ENCODE assay signal across 20 cellular contexts in the genomic region with DNA sequence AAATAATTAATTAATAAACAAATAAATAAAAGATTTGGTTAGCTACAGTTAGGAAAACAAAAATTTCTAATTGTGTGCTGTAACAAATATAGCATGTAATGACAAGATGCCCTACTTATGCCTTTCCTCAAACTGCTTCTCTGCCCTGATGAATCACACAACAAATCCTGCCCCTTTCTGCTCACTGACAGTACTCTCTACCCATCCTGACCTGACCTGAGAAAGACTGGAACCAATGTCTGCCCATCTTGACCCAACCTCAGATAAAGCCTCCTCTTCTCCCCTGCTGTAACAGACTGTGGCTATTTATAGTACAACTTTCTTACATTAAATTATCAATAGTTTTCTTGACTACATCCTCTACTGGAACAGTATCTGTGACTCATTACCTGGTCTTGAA. TPM values are rescaled to one million over a fixed set of nuclear protein-coding genes. Genes with fewer than 3 reads are reported as not detected.
DNase-seq lines count a peak whose midpoint lies in the region; ATAC-seq, FAIRE-seq and TF ChIP-seq lines count a peak whose summit lies in the region.
"Had no signal": no experiment of that assay in that cellular context is flagged by ENCODE, and none has a peak within 500 bp of the region (broad histone marks: within the 10 kb centered on the region; RNA-seq: fewer than 3 reads in every experiment).

No MANE protein-coding gene starts in this region.

- FAIRE-seq in H54 (lab: Jason Lieb, UNC) = peak; percentile 81
- FAIRE-seq: GM12892, urothelium cell line had no signal

- H3K27me3 Mint-ChIP-seq in CD14-positive monocyte (ENCODE audit: low read depth in 3 of 3) = peaks cover 11 to 13% (median 13%) of the 10 kb centered on the region in 3 donors
- H3K27me3 Mint-ChIP-seq: activated CD4-positive, alpha-beta T cell treated with anti-CD3 and anti-CD28 coated beads for 36 hours; activated naive CD4-positive, alpha-beta T cell treated with anti-CD3 and anti-CD28 coated beads, Interleukin-2, amount 50 U/mL, for 24 hours; CD4-positive, alpha-beta T cell; central memory CD8-positive, alpha-beta T cell; stimulated activated memory B cell treated with anti-CD40 and anti-IgM and Interleukin-4, amounts not matched to agents 10 μg/mL and 1 μg/mL and 100 μg/mL, for 72 hours had no signal

- TF ChIP-seq CTCF in esophagus squamous epithelium (IDR thresholded peaks at IDR 0.05) (no peak), CD14-positive monocyte (IDR thresholded peaks at IDR 0.05) (no peak)

- H3K9ac ChIP-seq in SK-N-MC (ENCODE audit: insufficient read length) = no peak overlapping the region

- no peak overlapping the region for H3K4me3 ChIP-seq in SK-N-MC
- no peak overlapping the region for H3K4me3 ChIP-seq in esophagus squamous epithelium

- H3K27ac ChIP-seq in SK-N-MC = peak overlapping the region; percentile 73
- peak overlapping the region in 3 of 4 donors; percentile 6 to 36 (median 35) for H3K27ac ChIP-seq in esophagus squamous epithelium

- intact Hi-C loops in esophagus squamous epithelium (cut with DNase I) (no loop called here), CD14-positive monocyte (cut with micrococcal nuclease) (no loop called here)

- H3K36me3 ChIP-seq in SK-N-MC (ENCODE audit: insufficient read depth, low read length) (no peaks in the 10 kb centered on the region), esophagus squamous epithelium (no peaks in the 10 kb centered on the region)

- ATAC-seq in stimulated activated effector memory CD8-positive, alpha-beta T cell treated with anti-CD3 and anti-CD28 coated beads, Interleukin-12 subunit alpha, Interleukin-12 subunit beta, amount 100 ng/mL, for 72 hours = peak; percentile 36
- no peak for ATAC-seq in HG02870 (IDR thresholded peaks at IDR 0.05; ENCODE audit: unreplicated experiment)
- ATAC-seq: activated CD4-positive, alpha-beta T cell treated with anti-CD3 and anti-CD28 coated beads for 36 hours; stimulated activated memory B cell treated with anti-CD40 and anti-IgM and Interleukin-4, amounts not matched to agents 10 μg/mL and 1 μg/mL and 100 μg/mL, for 72 hours had no signal

- no peaks in the 10 kb centered on the region for H3K27me3 ChIP-seq in esophagus squamous epithelium

- H3K4me1 ChIP-seq in esophagus squamous epithelium = peaks cover 0 to 62% (median 18%) of the 10 kb centered on the region in 3 donors

- H3K4me1 Mint-ChIP-seq in stimulated activated effector memory CD8-positive, alpha-beta T cell treated with anti-CD3 and anti-CD28 coated beads, Interleukin-12 subunit alpha, Interleukin-12 subunit beta, amount 100 ng/mL, for 72 hours = peaks cover 24% of the 10 kb centered on the region
- H3K4me1 Mint-ChIP-seq in CD14-positive monocyte = peaks cover 4% of the 10 kb centered on the region

- no peak overlapping the region for H3K27ac Mint-ChIP-seq in stimulated activated effector memory CD8-positive, alpha-beta T cell treated with anti-CD3 and anti-CD28 coated beads, Interleukin-12 subunit alpha, Interleukin-12 subunit beta, amount 100 ng/mL, for 72 hours
- no peak overlapping the region for H3K27ac Mint-ChIP-seq in CD14-positive monocyte
- H3K27ac Mint-ChIP-seq: activated CD4-positive, alpha-beta T cell treated with anti-CD3 and anti-CD28 coated beads for 36 hours; activated naive CD4-positive, alpha-beta T cell treated with anti-CD3 and anti-CD28 coated beads, Interleukin-2, amount 50 U/mL, for 24 hours; CD4-positive, alpha-beta T cell; endodermal cell; stimulated activated memory B cell treated with anti-CD40 and anti-IgM and Interleukin-4, amounts not matched to agents 10 μg/mL and 1 μg/mL and 100 μg/mL, for 72 hours had no signal

- H3K9me3 Mint-ChIP-seq in stimulated activated effector memory CD8-positive, alpha-beta T cell treated with anti-CD3 and anti-CD28 coated beads, Interleukin-12 subunit alpha, Interleukin-12 subunit beta, amount 100 ng/mL, for 72 hours = no peaks in the 10 kb centered on the region
- no peaks in the 10 kb centered on the region for H3K9me3 Mint-ChIP-seq in CD14-positive monocyte
- H3K9me3 Mint-ChIP-seq: activated naive CD4-positive, alpha-beta T cell treated with anti-CD3 and anti-CD28 coated beads, Interleukin-2, amount 50 U/mL, for 24 hours; CD4-positive, alpha-beta T cell; central memory CD8-positive, alpha-beta T cell; endodermal cell; stimulated activated memory B cell treated with anti-CD40 and anti-IgM and Interleukin-4, amounts not matched to agents 10 μg/mL and 1 μg/mL and 100 μg/mL, for 72 hours had no signal

- H3K36me3 Mint-ChIP-seq in stimulated activated effector memory CD8-positive, alpha-beta T cell treated with anti-CD3 and anti-CD28 coated beads, Interleukin-12 subunit alpha, Interleukin-12 subunit beta, amount 100 ng/mL, for 72 hours = no peaks in the 10 kb centered on the region
- H3K36me3 Mint-ChIP-seq in CD14-positive monocyte = no peaks in the 10 kb centered on the region
- H3K36me3 Mint-ChIP-seq: activated naive CD4-positive, alpha-beta T cell treated with anti-CD3 and anti-CD28 coated beads, Interleukin-2, amount 50 U/mL, for 24 hours; stimulated activated memory B cell treated with anti-CD40 and anti-IgM and Interleukin-4, amounts not matched to agents 10 μg/mL and 1 μg/mL and 100 μg/mL, for 72 hours had no signal

- peak; percentile 28 for DNase-seq in H54 (ENCODE audit: insufficient read length, low spot score)
- no peak for DNase-seq in SK-N-MC (ENCODE audit: low read depth, low spot score)
- DNase-seq in esophagus squamous epithelium (lab: John Stamatoyannopoulos, UW) = no peak
- no peak for DNase-seq in stimulated activated effector memory CD8-positive, alpha-beta T cell treated with anti-CD3 and anti-CD28 coated beads, Interleukin-12 subunit alpha, Interleukin-12 subunit beta, amount 100 ng/mL, for 72 hours (ENCODE audit: low spot score in 2 of 2)
- DNase-seq in middle frontal gyrus (ENCODE audit: extremely low spot score, low spot score) = no peak
- no peak for DNase-seq in CD14-positive monocyte (ENCODE audit: low spot score)
- DNase-seq: activated CD4-positive, alpha-beta T cell treated with anti-CD3 and anti-CD28 coated beads for 36 hours; activated CD8-positive, alpha-beta memory T cell treated with anti-CD3 and anti-CD28 coated beads, Interleukin-2, amount 50 U/mL, for 48 hours; CD4-positive, alpha-beta T cell; endodermal cell; islet precursor cell; NCI-H2029; NCI-H69; T-helper 1 cell had no signal

- H3K9me3 ChIP-seq in SK-N-MC (ENCODE audit: low read depth, low read length) = no peaks in the 10 kb centered on the region
- no peaks in the 10 kb centered on the region for H3K9me3 ChIP-seq in esophagus squamous epithelium

- TF ChIP-seq POLR2A in H54 (IDR thresholded peaks at IDR 0.05; ENCODE audit: low read depth, low read length) (no peak), esophagus squamous epithelium (IDR thresholded peaks at IDR 0.05) (no peak)

- no peak overlapping the region for H3K4me3 Mint-ChIP-seq in stimulated activated effector memory CD8-positive, alpha-beta T cell treated with anti-CD3 and anti-CD28 coated beads, Interleukin-12 subunit alpha, Interleukin-12 subunit beta, amount 100 ng/mL, for 72 hours
- H3K4me3 Mint-ChIP-seq in CD14-positive monocyte = no peak overlapping the region
- H3K4me3 Mint-ChIP-seq: activated CD4-positive, alpha-beta T cell treated with anti-CD3 and anti-CD28 coated beads for 36 hours; activated naive CD4-positive, alpha-beta T cell treated with anti-CD3 and anti-CD28 coated beads, Interleukin-2, amount 50 U/mL, for 24 hours; CD4-positive, alpha-beta T cell; central memory CD8-positive, alpha-beta T cell; endodermal cell; stimulated activated memory B cell treated with anti-CD40 and anti-IgM and Interleukin-4, amounts not matched to agents 10 μg/mL and 1 μg/mL and 100 μg/mL, for 72 hours had no signal

RNA-seq across cellular contexts. Expression of a gene that starts 43.7 kb away (rescaled TPM):
- total RNA-seq in esophagus squamous epithelium = 10 to 100 TPM; 12.7 to 25.0 (median 20.6) TPM
- under 1 TPM; 0.48 to 0.99 TPM for polyA plus RNA-seq in CD14-positive monocyte
